20 cellular contexts compared by ENCODE assay signal in the genomic region with DNA sequence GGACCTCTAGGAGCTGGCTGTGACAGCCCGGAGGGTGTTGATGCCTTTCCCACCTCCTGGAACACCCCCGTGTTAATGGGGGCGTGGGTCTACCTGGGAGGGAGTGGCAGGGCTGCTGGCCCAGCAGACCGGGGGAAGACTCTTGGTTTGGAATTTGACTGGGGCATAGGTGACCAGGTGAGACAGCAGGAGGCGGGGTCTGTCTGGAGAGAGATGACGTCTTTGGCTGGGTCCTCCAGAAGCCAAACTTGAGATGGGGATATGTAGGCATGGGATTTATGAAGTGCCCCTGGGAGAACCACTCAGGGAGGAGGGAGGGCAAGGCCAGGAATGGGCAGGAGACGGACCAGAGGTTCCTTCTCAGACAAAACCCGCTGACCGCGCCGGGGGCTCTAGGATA. TPM values are rescaled to one million over a fixed set of nuclear protein-coding genes. Genes with fewer than 3 reads are reported as not detected.
A peak's percentile ranks its signal among the peaks of the same experiment; 100 is the strongest.
DNase-seq lines count a peak whose midpoint lies in the region; ATAC-seq, FAIRE-seq and TF ChIP-seq lines count a peak whose summit lies in the region.
"Had no signal": no experiment of that assay in that cellular context is flagged by ENCODE, and none has a peak within 500 bp of the region (broad histone marks: within the 10 kb centered on the region; RNA-seq: fewer than 3 reads in every experiment).

No MANE protein-coding gene starts in this region.

- H3K9ac ChIP-seq in BLaER1 treated with 17β-estradiol and CSF1 and Interleukin-3, amounts not matched to agents 10 nM and 100 nM: peak overlapping the region in 2 of 11 experiments; percentile 39 to 50; a peak in 3 of 22 replicates
- no peak overlapping the region for H3K9ac ChIP-seq in PC-3 (ENCODE audit: low read length)
- no peak overlapping the region for H3K9ac ChIP-seq in endothelial cell of umbilical vein (replicated peaks; ENCODE audit: extremely low read depth, insufficient read depth, low read length)
- H3K9ac ChIP-seq: neural progenitor cell had no signal

- POLR2A ChIA-PET in PC-3 (lab: Charles Lee; ENCODE audit: unreplicated experiment): interaction anchor here (0.5 kb wide), 1 partner anchor 545 kb away, joined by 3 read pairs; no protein-coding TSS in a partner anchor
- POLR2A ChIA-PET in endothelial cell of umbilical vein (lab: Charles Lee): no interaction called here

- no peak overlapping the region for H3K4me3 ChIP-seq in BLaER1 treated with 17β-estradiol and CSF1 and Interleukin-3, amounts not matched to agents 10 nM and 100 nM
- H3K4me3 ChIP-seq in PC-3 (ENCODE audit: low read length): no peak overlapping the region
- no peak overlapping the region for H3K4me3 ChIP-seq in endothelial cell of umbilical vein (replicated peaks in 1 of 3; ENCODE audit: insufficient read depth in 1 of 3, low read depth in 1 of 3, low read length in 3 of 3)
- H3K4me3 ChIP-seq in neutrophil (ENCODE audit: low read depth in 1 of 2, low read length in 1 of 2): no peak overlapping the region
- H3K4me3 ChIP-seq: coronary artery, neural progenitor cell, Peyer's patch, SK-N-MC had no signal

- TF ChIP-seq CTCF in PC-3 (conservative IDR thresholded peaks at IDR 0.05; ENCODE audit: low read depth, low read length) (no peak), endothelial cell of umbilical vein (IDR thresholded peaks at IDR 0.05; ENCODE audit: extremely low read depth in 1 of 2, insufficient read depth in 1 of 2, low read depth in 1 of 2, low read length in 2 of 2) (no peak), neutrophil (IDR thresholded peaks at IDR 0.05) (no peak)

- H3K79me2 ChIP-seq in PC-3 (ENCODE audit: low read length) (peaks cover 55% of the 10 kb centered on the region), endothelial cell of umbilical vein (ENCODE audit: control insufficient read depth, insufficient read depth, low read length) (peaks cover 65% of the 10 kb centered on the region)

- H3K27me3 ChIP-seq in BLaER1 treated with 17β-estradiol and CSF1 and Interleukin-3, amounts not matched to agents 10 nM and 100 nM: peaks cover 0 to 3% (median 0%) of the 10 kb centered on the region in 11 experiments; a peak in 1 of 22 replicates
- H3K27me3 ChIP-seq in PC-3 (ENCODE audit: low read length): no peaks in the 10 kb centered on the region
- H3K27me3 ChIP-seq in endothelial cell of umbilical vein (ENCODE audit: control insufficient read depth in 2 of 2, insufficient read depth in 2 of 2, low read length in 2 of 2): no peaks in the 10 kb centered on the region
- H3K27me3 ChIP-seq in neutrophil: no peaks in the 10 kb centered on the region
- H3K27me3 ChIP-seq: neural progenitor cell, Peyer's patch had no signal

- no TSS peak for BruUV-seq in PC-3 (replicated peaks; lab: Mats Ljungman, UMichigan)
- no TSS peak for BruUV-seq in endothelial cell of umbilical vein (replicated peaks; lab: Mats Ljungman, UMichigan)

- no peak for ATAC-seq in PC-3
- no peak for ATAC-seq in HG03139 (IDR thresholded peaks at IDR 0.05; ENCODE audit: unreplicated experiment)
- ATAC-seq in GM19452 (IDR thresholded peaks at IDR 0.05; ENCODE audit: unreplicated experiment): no peak
- ATAC-seq in GM19023 (IDR thresholded peaks at IDR 0.05; ENCODE audit: unreplicated experiment): no peak
- ATAC-seq: activated T-cell treated with anti-CD3 and anti-CD28 coated beads, Interleukin-2, amount 50 U/mL, for 72 hours had no signal

- peaks cover 49 to 89% (median 72%) of the 10 kb centered on the region in 10 experiments for H3K4me1 ChIP-seq in BLaER1 treated with 17β-estradiol and CSF1 and Interleukin-3, amounts not matched to agents 10 nM and 100 nM
- peaks cover 49% of the 10 kb centered on the region for H3K4me1 ChIP-seq in PC-3 (ENCODE audit: insufficient read depth, low read length)
- peaks cover 48% of the 10 kb centered on the region for H3K4me1 ChIP-seq in endothelial cell of umbilical vein (ENCODE audit: control insufficient read depth, extremely low read depth, insufficient read depth, low read length)
- H3K4me1 ChIP-seq in neutrophil (ENCODE audit: control insufficient read depth in 1 of 2, insufficient read depth in 1 of 2, low read depth in 1 of 2, low read length in 1 of 2): peaks cover 0 to 12% of the 10 kb centered on the region in 2 experiments

- H4K20me1 ChIP-seq in BLaER1 treated with 17β-estradiol and CSF1 and Interleukin-3, amounts not matched to agents 10 nM and 100 nM: peaks cover 88 to 100% (median 97%) of the 10 kb centered on the region in 11 experiments
- H4K20me1 ChIP-seq in PC-3 (ENCODE audit: low read length): no peaks in the 10 kb centered on the region
- H4K20me1 ChIP-seq in endothelial cell of umbilical vein (replicated peaks; ENCODE audit: control insufficient read depth, extremely low read depth, insufficient read depth, low read length): no peaks in the 10 kb centered on the region

- peaks cover 32 to 49% (median 39%) of the 10 kb centered on the region in 11 experiments for H3K36me3 ChIP-seq in BLaER1 treated with 17β-estradiol and CSF1 and Interleukin-3, amounts not matched to agents 10 nM and 100 nM
- H3K36me3 ChIP-seq in PC-3 (ENCODE audit: low read depth, low read length): peaks cover 7% of the 10 kb centered on the region; the same call in 1 of the 2 replicates
- H3K36me3 ChIP-seq in endothelial cell of umbilical vein (ENCODE audit: control insufficient read depth in 2 of 2, extremely low read depth in 1 of 2, insufficient read depth in 2 of 2, low read length in 2 of 2): peaks cover 5 to 18% of the 10 kb centered on the region in 2 experiments
- H3K36me3 ChIP-seq in neutrophil: peaks cover 58% of the 10 kb centered on the region
- H3K36me3 ChIP-seq: neural progenitor cell had no signal

- H3K9me3 ChIP-seq in BLaER1 treated with 17β-estradiol and CSF1 and Interleukin-3, amounts not matched to agents 10 nM and 100 nM (replicated peaks in 1 of 11): no peaks in the 10 kb centered on the region
- H3K9me3 ChIP-seq in PC-3 (ENCODE audit: low read length) (no peaks in the 10 kb centered on the region), endothelial cell of umbilical vein (replicated peaks; ENCODE audit: control insufficient read depth, insufficient read depth, low read length) (no peaks in the 10 kb centered on the region), neutrophil (no peaks in the 10 kb centered on the region)
- H3K9me3 ChIP-seq: Peyer's patch had no signal

- dilution Hi-C loops in endothelial cell of umbilical vein (cut with MboI; ENCODE audit: extremely low pct_ligation_motif_present, low sequenced_read_pairs): loop anchor here (25.0 kb wide), 1 partner anchor 88 kb away; no protein-coding TSS in a partner anchor

- intact Hi-C loops in PC-3 (cut with micrococcal nuclease): no loop called here
- intact Hi-C loops in endothelial cell of umbilical vein (cut with micrococcal nuclease): no loop called here

- no peaks in the 10 kb centered on the region for H3K9me1 ChIP-seq in endothelial cell of umbilical vein (replicated peaks; ENCODE audit: control insufficient read depth, extremely low read depth, insufficient read depth, low read length)

- FAIRE-seq in endothelial cell of umbilical vein (lab: Jason Lieb, UNC): no peak
- FAIRE-seq: frontal cortex had no signal

- TF ChIP-seq POLR2A in endothelial cell of umbilical vein (IDR thresholded peaks at IDR 0.05; ENCODE audit: low read depth, low read length): no peak

- no peak overlapping the region; a peak in 1 of 22 replicates for H3K27ac ChIP-seq in BLaER1 treated with 17β-estradiol and CSF1 and Interleukin-3, amounts not matched to agents 10 nM and 100 nM
- peak overlapping the region; percentile 14; the same call in 1 of the 2 replicates for H3K27ac ChIP-seq in PC-3 (ENCODE audit: low read length)
- H3K27ac ChIP-seq in endothelial cell of umbilical vein (ENCODE audit: insufficient read depth, low read depth, low read length): peak overlapping the region; percentile 18
- H3K27ac ChIP-seq in neutrophil: peak overlapping the region; percentile 29
- H3K27ac ChIP-seq: neural progenitor cell, Peyer's patch, SK-N-MC had no signal

- peak overlapping the region; percentile 50 to 98 (median 89) for H3K4me2 ChIP-seq in BLaER1 treated with 17β-estradiol and CSF1 and Interleukin-3, amounts not matched to agents 10 nM and 100 nM
- no peak overlapping the region for H3K4me2 ChIP-seq in PC-3 (ENCODE audit: low read length)
- H3K4me2 ChIP-seq in endothelial cell of umbilical vein (ENCODE audit: insufficient read depth, low read length): no peak overlapping the region
- H3K4me2 ChIP-seq: neural progenitor cell had no signal

- CTCF ChIA-PET in PC-3 (lab: Charles Lee): no interaction called here
- CTCF ChIA-PET in endothelial cell of umbilical vein (lab: Charles Lee): no interaction called here

- H2AFZ ChIP-seq in PC-3 (ENCODE audit: low read length) (no peak overlapping the region), endothelial cell of umbilical vein (ENCODE audit: low read depth, low read length) (no peak overlapping the region)
- H2AFZ ChIP-seq: neural progenitor cell had no signal

- H3F3A ChIP-seq in PC-3 (ENCODE audit: low read length, unreplicated experiment): no peaks in the 10 kb centered on the region

- no peaks in the 10 kb centered on the region for H3K9me2 ChIP-seq in PC-3 (replicated peaks; ENCODE audit: low read length)

- DNase-seq in PC-3: peak; percentile 18
- DNase-seq in endothelial cell of umbilical vein (ENCODE audit: low read depth, low spot score): no peak
- DNase-seq in activated CD4-positive, alpha-beta T cell treated with anti-CD3 and anti-CD28 coated beads, Interleukin-2, amount 50 U/mL, for 1 hour: no peak
- DNase-seq: activated CD4-positive, CD25-positive, alpha-beta regulatory T cell; activated CD8-positive, alpha-beta memory T cell treated with anti-CD3 and anti-CD28 coated beads for 24 hours; activated naive CD4-positive, alpha-beta T cell treated with anti-CD3 and anti-CD28 coated beads, Interleukin-2, amount 50 U/mL, for 16 hours; activated T-cell treated with anti-CD3 and anti-CD28 coated beads, Interleukin-2, amount 50 U/mL, for 72 hours; kidney glomerular epithelial cell; midbrain; NCI-H1436; Peyer's patch had no signal

TF ChIP-seq in endothelial cell of umbilical vein, 7 proteins besides CTCF, POLR2A, EP300 and RAD21:
- no peak for TF ChIP-seq MAX (IDR thresholded peaks at IDR 0.05; ENCODE audit: insufficient read depth, insufficient read length)

RNA-seq across cellular contexts. Expression of gene NEK6, which starts 42.6 kb away (rescaled TPM):
- total RNA-seq in PC-3 (2014; rRNA removed) (21.1 and 22.1 TPM in 2 replicates), endothelial cell of umbilical vein (65.9 and 67.1 TPM in 2 replicates)
- 64.3 and 96.1 TPM in 2 replicates for polyA plus RNA-seq in endothelial cell of umbilical vein
- 77.1 and 88.2 TPM in 2 replicates for polyA plus RNA-seq in endothelial cell of umbilical vein (2011; cell fraction: cytosol; rRNA removed)
- polyA plus RNA-seq in endothelial cell of umbilical vein (2011; cell fraction: nucleus; rRNA removed): 79.5 and 84.6 TPM in 2 replicates
- polyA plus RNA-seq in endothelial cell of umbilical vein (2012): 62.6 and 78.9 TPM in 2 replicates
- polyA minus RNA-seq in endothelial cell of umbilical vein: 111 and 153 TPM in 2 replicates
- polyA minus RNA-seq in endothelial cell of umbilical vein (2011; cell fraction: cytosol; rRNA and poly(A)+ RNA removed): 5.1 TPM
- 48.7 and 63.7 TPM in 2 replicates for polyA minus RNA-seq in endothelial cell of umbilical vein (2011; cell fraction: nucleus; rRNA and poly(A)+ RNA removed)

Comparison
In these comparisons a context has a peak if more than half of its experiments do, and no peak if none do; other contexts are left out.
1. H3K27ac ChIP-seq: peak in PC-3 (single experiment), endothelial cell of umbilical vein (single experiment) and neutrophil (single experiment); none in BLaER1 treated with 17β-estradiol and CSF1 and Interleukin-3, amounts not matched to agents 10 nM and 100 nM (0 of 11).
2. H3K4me2 ChIP-seq: peak in BLaER1 treated with 17β-estradiol and CSF1 and Interleukin-3, amounts not matched to agents 10 nM and 100 nM (11 of 11); none in PC-3 (single experiment) and endothelial cell of umbilical vein (single experiment).